1 cellular context compared by ENCODE assay signal in the genomic region with DNA sequence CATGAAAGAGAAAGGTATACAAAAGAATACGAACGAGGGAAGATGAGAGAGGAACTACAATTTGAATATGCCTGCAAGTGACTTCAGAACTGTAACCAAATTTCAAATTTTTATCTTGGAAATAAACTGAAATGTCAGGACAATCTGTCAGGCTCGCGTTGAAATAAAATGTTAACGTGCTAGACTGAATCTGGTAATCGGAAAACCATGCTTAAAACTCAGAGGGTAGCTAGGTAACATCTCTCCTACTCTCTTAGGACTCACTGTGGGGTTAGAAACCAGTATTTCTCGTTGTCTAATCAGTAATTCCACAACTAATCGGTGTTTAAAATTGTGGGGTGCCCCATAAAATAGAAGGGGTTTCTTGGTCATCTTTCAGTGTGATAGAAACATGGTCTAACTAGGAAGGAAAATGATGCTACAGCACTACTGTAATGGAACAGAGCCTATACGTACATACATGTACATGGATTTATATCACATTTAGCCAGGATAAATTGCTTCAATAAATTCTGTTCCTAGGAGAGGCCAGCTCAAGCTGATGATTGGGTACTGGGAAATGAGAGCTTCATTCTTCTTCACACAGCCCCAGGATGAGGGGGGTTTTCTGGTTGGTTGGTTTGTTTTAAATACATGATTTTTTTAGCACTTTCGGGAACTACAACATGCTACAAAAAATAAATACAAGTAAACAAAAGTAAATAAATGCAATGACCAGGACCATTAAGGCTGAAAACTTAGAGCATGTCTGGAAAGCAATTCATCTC.
TF ChIP-seq lines count a peak whose summit lies in the region.

No MANE protein-coding gene starts in this region.

TF ChIP-seq in GM23338, 12 proteins besides CTCF, POLR2A, EP300 and RAD21 (continued from another document):
- TF ChIP-seq CREB1 (CRISPR knock-in tag; IDR thresholded peaks at IDR 0.05; ENCODE audit: low read depth) (no peak), NANOG (IDR thresholded peaks at IDR 0.05; ENCODE audit: borderline replicate concordance) (no peak), EZH2phosphoT487 (IDR thresholded peaks at IDR 0.05; ENCODE audit: unreplicated experiment) (no peak), STAT1 (IDR thresholded peaks at IDR 0.05; ENCODE audit: unreplicated experiment) (no peak), JUNB (IDR thresholded peaks at IDR 0.05; ENCODE audit: unreplicated experiment) (no peak), ZNF462 (CRISPR knock-in tag; IDR thresholded peaks at IDR 0.05) (no peak), ZNF331 (CRISPR knock-in tag; IDR thresholded peaks at IDR 0.05; ENCODE audit: low read depth) (no peak), POLR2AphosphoS5 (IDR thresholded peaks at IDR 0.05; ENCODE audit: low read depth) (no peak)
- TF ChIP-seq, protein P1, sequence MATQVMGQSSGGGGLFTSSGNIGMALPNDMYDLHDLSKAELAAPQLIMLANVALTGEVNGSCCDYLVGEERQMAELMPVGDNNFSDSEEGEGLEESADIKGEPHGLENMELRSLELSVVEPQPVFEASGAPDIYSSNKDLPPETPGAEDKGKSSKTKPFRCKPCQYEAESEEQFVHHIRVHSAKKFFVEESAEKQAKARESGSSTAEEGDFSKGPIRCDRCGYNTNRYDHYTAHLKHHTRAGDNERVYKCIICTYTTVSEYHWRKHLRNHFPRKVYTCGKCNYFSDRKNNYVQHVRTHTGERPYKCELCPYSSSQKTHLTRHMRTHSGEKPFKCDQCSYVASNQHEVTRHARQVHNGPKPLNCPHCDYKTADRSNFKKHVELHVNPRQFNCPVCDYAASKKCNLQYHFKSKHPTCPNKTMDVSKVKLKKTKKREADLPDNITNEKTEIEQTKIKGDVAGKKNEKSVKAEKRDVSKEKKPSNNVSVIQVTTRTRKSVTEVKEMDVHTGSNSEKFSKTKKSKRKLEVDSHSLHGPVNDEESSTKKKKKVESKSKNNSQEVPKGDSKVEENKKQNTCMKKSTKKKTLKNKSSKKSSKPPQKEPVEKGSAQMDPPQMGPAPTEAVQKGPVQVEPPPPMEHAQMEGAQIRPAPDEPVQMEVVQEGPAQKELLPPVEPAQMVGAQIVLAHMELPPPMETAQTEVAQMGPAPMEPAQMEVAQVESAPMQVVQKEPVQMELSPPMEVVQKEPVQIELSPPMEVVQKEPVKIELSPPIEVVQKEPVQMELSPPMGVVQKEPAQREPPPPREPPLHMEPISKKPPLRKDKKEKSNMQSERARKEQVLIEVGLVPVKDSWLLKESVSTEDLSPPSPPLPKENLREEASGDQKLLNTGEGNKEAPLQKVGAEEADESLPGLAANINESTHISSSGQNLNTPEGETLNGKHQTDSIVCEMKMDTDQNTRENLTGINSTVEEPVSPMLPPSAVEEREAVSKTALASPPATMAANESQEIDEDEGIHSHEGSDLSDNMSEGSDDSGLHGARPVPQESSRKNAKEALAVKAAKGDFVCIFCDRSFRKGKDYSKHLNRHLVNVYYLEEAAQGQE (IDR thresholded peaks at IDR 0.05; ENCODE audit: unreplicated experiment) = no peak
